ENCODE assay signal across 8 cellular contexts in genomic region chr6:35496036-35496850, GRCh38. TPM values are rescaled to one million over a fixed set of nuclear protein-coding genes. Genes with fewer than 3 reads are reported as not detected.
A peak's percentile ranks its signal among the peaks of the same experiment; 100 is the strongest.
DNase-seq lines count a peak whose midpoint lies in the region; ATAC-seq, FAIRE-seq and TF ChIP-seq lines count a peak whose summit lies in the region.

No MANE protein-coding gene starts in this region.

- H3K4me3 ChIP-seq in DOHH2 (ENCODE audit: low read length) (peak overlapping the region; percentile 59), PC-3 (ENCODE audit: low read length) (peak overlapping the region; percentile 85), endothelial cell of umbilical vein (replicated peaks in 1 of 3; ENCODE audit: insufficient read depth in 1 of 3, low read depth in 1 of 3, low read length in 3 of 3) (peak overlapping the region in 2 of 3 experiments; percentile 30 to 53), muscle layer of duodenum (ENCODE audit: low read depth in 1 of 2, low read length in 2 of 2) (peak overlapping the region; percentile 66 to 73)

- FAIRE-seq in endothelial cell of umbilical vein (lab: Jason Lieb, UNC) = no peak

- H3K27me3 ChIP-seq in DOHH2 (ENCODE audit: control insufficient read depth, low read length) = peaks cover 87% of the 10 kb centered on the region
- no peaks in the 10 kb centered on the region for H3K27me3 ChIP-seq in PC-3 (ENCODE audit: low read length)
- peaks cover 8 to 14% of the 10 kb centered on the region in 2 experiments for H3K27me3 ChIP-seq in endothelial cell of umbilical vein (ENCODE audit: control insufficient read depth in 2 of 2, insufficient read depth in 2 of 2, low read length in 2 of 2)
- H3K27me3 ChIP-seq in muscle layer of duodenum (ENCODE audit: low read depth, low read length) = peaks cover 10% of the 10 kb centered on the region

- CTCF ChIA-PET in PC-3 (lab: Charles Lee) (interaction anchor here (0.6 kb wide), 1 partner anchor 28 kb away, joined by 3 read pairs; no protein-coding TSS in a partner anchor), endothelial cell of umbilical vein (lab: Charles Lee) (interaction anchor here (0.6 to 1.2 kb wide), 4 partner anchors 15 to 457 kb away, joined by 3 to 4 read pairs (median 3); no protein-coding TSS in a partner anchor)

- TF ChIP-seq POLR2A in endothelial cell of umbilical vein (IDR thresholded peaks at IDR 0.05; ENCODE audit: low read depth, low read length) = no peak

- dilution Hi-C loops in endothelial cell of umbilical vein (cut with MboI; ENCODE audit: extremely low pct_ligation_motif_present, low sequenced_read_pairs) = no loop called here

- H3K9me2 ChIP-seq in DOHH2 (replicated peaks; ENCODE audit: control insufficient read depth, low read length) (no peaks in the 10 kb centered on the region), PC-3 (replicated peaks; ENCODE audit: low read length) (no peaks in the 10 kb centered on the region)

- H3K4me1 ChIP-seq in DOHH2 (ENCODE audit: control insufficient read depth, low read length) = peaks cover 19% of the 10 kb centered on the region
- H3K4me1 ChIP-seq in PC-3 (ENCODE audit: insufficient read depth, low read length) = peaks cover 38% of the 10 kb centered on the region
- peaks cover 4% of the 10 kb centered on the region for H3K4me1 ChIP-seq in endothelial cell of umbilical vein (ENCODE audit: control insufficient read depth, extremely low read depth, insufficient read depth, low read length)
- peaks cover 20 to 50% of the 10 kb centered on the region in 2 donors for H3K4me1 ChIP-seq in muscle layer of duodenum (ENCODE audit: control insufficient read depth in 1 of 2, insufficient read depth in 2 of 2, low read length in 2 of 2)

- peak overlapping the region; percentile 78 for H2AFZ ChIP-seq in PC-3 (ENCODE audit: low read length)
- H2AFZ ChIP-seq in endothelial cell of umbilical vein (ENCODE audit: low read depth, low read length) = no peak overlapping the region

- H4K20me1 ChIP-seq in DOHH2 (ENCODE audit: control insufficient read depth, insufficient read depth, low read depth, low read length) (peaks cover 5% of the 10 kb centered on the region; the same call in 1 of the 2 replicates), PC-3 (ENCODE audit: low read length) (no peaks in the 10 kb centered on the region; the same call in 1 of the 2 replicates), endothelial cell of umbilical vein (replicated peaks; ENCODE audit: control insufficient read depth, extremely low read depth, insufficient read depth, low read length) (no peaks in the 10 kb centered on the region)

- no peak for TF ChIP-seq CTCF in DOHH2 (IDR thresholded peaks at IDR 0.05; ENCODE audit: low read depth, low read length, poor library complexity, severe bottlenecking)
- no peak for TF ChIP-seq CTCF in PC-3 (conservative IDR thresholded peaks at IDR 0.05; ENCODE audit: low read depth, low read length)
- no peak for TF ChIP-seq CTCF in endothelial cell of umbilical vein (IDR thresholded peaks at IDR 0.05; ENCODE audit: extremely low read depth in 1 of 2, insufficient read depth in 1 of 2, low read depth in 1 of 2, low read length in 2 of 2)

- peak overlapping the region; percentile 79 for H3K9ac ChIP-seq in PC-3 (ENCODE audit: low read length)
- no peak overlapping the region for H3K9ac ChIP-seq in endothelial cell of umbilical vein (replicated peaks; ENCODE audit: extremely low read depth, insufficient read depth, low read length)

- peak overlapping the region; percentile 67 for H3K4me2 ChIP-seq in DOHH2 (ENCODE audit: low read length)
- H3K4me2 ChIP-seq in PC-3 (ENCODE audit: low read length) = peak overlapping the region; percentile 94
- H3K4me2 ChIP-seq in endothelial cell of umbilical vein (ENCODE audit: insufficient read depth, low read length) = no peak overlapping the region

- no peaks in the 10 kb centered on the region for H3K9me1 ChIP-seq in endothelial cell of umbilical vein (replicated peaks; ENCODE audit: control insufficient read depth, extremely low read depth, insufficient read depth, low read length)

- ATAC-seq in PC-3 = peak; percentile 49
- no peak for ATAC-seq in GM19328 (IDR thresholded peaks at IDR 0.05; ENCODE audit: unreplicated experiment)

- H3K79me2 ChIP-seq in DOHH2 (ENCODE audit: control insufficient read depth, low read length) (no peaks in the 10 kb centered on the region), PC-3 (ENCODE audit: low read length) (peaks cover 41% of the 10 kb centered on the region), endothelial cell of umbilical vein (ENCODE audit: control insufficient read depth, insufficient read depth, low read length) (no peaks in the 10 kb centered on the region)

- H3K36me3 ChIP-seq in DOHH2 (ENCODE audit: control insufficient read depth, low read length) = no peaks in the 10 kb centered on the region
- H3K36me3 ChIP-seq in PC-3 (ENCODE audit: low read depth, low read length) = no peaks in the 10 kb centered on the region
- H3K36me3 ChIP-seq in endothelial cell of umbilical vein (ENCODE audit: control insufficient read depth in 2 of 2, extremely low read depth in 1 of 2, insufficient read depth in 2 of 2, low read length in 2 of 2) = no peaks in the 10 kb centered on the region
- H3K36me3 ChIP-seq in muscle layer of duodenum (ENCODE audit: control insufficient read depth in 1 of 2, insufficient read depth in 2 of 2, low read length in 2 of 2) = no peaks in the 10 kb centered on the region

- intact Hi-C loops in PC-3 (cut with micrococcal nuclease) = no loop called here
- intact Hi-C loops in endothelial cell of umbilical vein (cut with micrococcal nuclease) = no loop called here

- peak; percentile 47 for DNase-seq in PC-3
- no peak for DNase-seq in endothelial cell of umbilical vein (ENCODE audit: low read depth, low spot score)
- no peak for DNase-seq in Kasumi-1 (lab: John Stamatoyannopoulos, UW)
- DNase-seq in occipital lobe (lab: John Stamatoyannopoulos, UW) = no peak
- DNase-seq in stimulated activated CD4-positive, alpha-beta T cell treated with anti-CD3 and anti-CD28 coated beads, Interleukin-2, amount 100 ng/mL, for 24 hours = no peak

- H3K9me3 ChIP-seq in DOHH2 (ENCODE audit: control insufficient read depth, insufficient read depth, low read length) = no peaks in the 10 kb centered on the region
- H3K9me3 ChIP-seq in PC-3 (ENCODE audit: low read length) = no peaks in the 10 kb centered on the region
- no peaks in the 10 kb centered on the region for H3K9me3 ChIP-seq in endothelial cell of umbilical vein (replicated peaks; ENCODE audit: control insufficient read depth, insufficient read depth, low read length)
- H3K9me3 ChIP-seq in muscle layer of duodenum (ENCODE audit: control insufficient read depth in 1 of 2, low read length in 2 of 2) = no peaks in the 10 kb centered on the region

- POLR2A ChIA-PET in PC-3 (lab: Charles Lee; ENCODE audit: unreplicated experiment) (interaction anchor here (0.6 kb wide), 1 partner anchor 26 kb away, joined by 4 read pairs; no protein-coding TSS in a partner anchor), endothelial cell of umbilical vein (lab: Charles Lee) (no interaction called here)

- BruUV-seq in PC-3 (replicated peaks; lab: Mats Ljungman, UMichigan) (no TSS peak), endothelial cell of umbilical vein (replicated peaks; lab: Mats Ljungman, UMichigan) (no TSS peak)

- H3F3A ChIP-seq in DOHH2 (ENCODE audit: control insufficient read depth, insufficient read depth) (no peaks in the 10 kb centered on the region), PC-3 (ENCODE audit: low read length, unreplicated experiment) (no peaks in the 10 kb centered on the region)

- H3K27ac ChIP-seq in DOHH2 (ENCODE audit: low read depth, low read length) (no peak overlapping the region), PC-3 (ENCODE audit: low read length) (no peak overlapping the region), endothelial cell of umbilical vein (ENCODE audit: insufficient read depth, low read depth, low read length) (no peak overlapping the region), muscle layer of duodenum (ENCODE audit: low read length) (peak overlapping the region; percentile 93)

RNA-seq across cellular contexts. Expression of gene TEAD3, which starts 0.6 kb away (rescaled TPM):
- total RNA-seq in PC-3 (2014; rRNA removed) (9.2 and 15.4 TPM in 2 replicates), endothelial cell of umbilical vein (1.1 and 2.0 TPM in 2 replicates), occipital lobe (0.16 TPM)
- polyA plus RNA-seq in endothelial cell of umbilical vein = 1.6 and 1.7 TPM in 2 replicates
- 1.4 and 1.6 TPM in 2 replicates for polyA plus RNA-seq in endothelial cell of umbilical vein (2011; cell fraction: cytosol; rRNA removed)
- 2.2 and 3.7 TPM in 2 replicates for polyA plus RNA-seq in endothelial cell of umbilical vein (2011; cell fraction: nucleus; rRNA removed)
- polyA plus RNA-seq in endothelial cell of umbilical vein (2012) = 1.2 and 2.3 TPM in 2 replicates
- polyA minus RNA-seq in endothelial cell of umbilical vein = 0.70 and 2.0 TPM in 2 replicates
- polyA minus RNA-seq in endothelial cell of umbilical vein (2011; cell fraction: cytosol; rRNA and poly(A)+ RNA removed) = 4.2 TPM
- polyA minus RNA-seq in endothelial cell of umbilical vein (2011; cell fraction: nucleus; rRNA and poly(A)+ RNA removed) = 0.48 TPM in 2 replicates

RNA-seq across cellular contexts. Expression of gene TULP1, which starts 16.5 kb away (rescaled TPM):
- not detected in 2 replicates for total RNA-seq in PC-3 (2014; rRNA removed)
- not detected in 2 replicates for total RNA-seq in endothelial cell of umbilical vein
- not detected in 2 replicates for polyA plus RNA-seq in endothelial cell of umbilical vein
- not detected in 2 replicates for polyA plus RNA-seq in endothelial cell of umbilical vein (2011; cell fraction: cytosol; rRNA removed)
- polyA plus RNA-seq in endothelial cell of umbilical vein (2011; cell fraction: nucleus; rRNA removed) = not detected in 2 replicates
- not detected in 2 replicates for polyA plus RNA-seq in endothelial cell of umbilical vein (2012)
- polyA minus RNA-seq in endothelial cell of umbilical vein = not detected in 2 replicates
- not detected for polyA minus RNA-seq in endothelial cell of umbilical vein (2011; cell fraction: cytosol; rRNA and poly(A)+ RNA removed)
- not detected in 2 replicates for polyA minus RNA-seq in endothelial cell of umbilical vein (2011; cell fraction: nucleus; rRNA and poly(A)+ RNA removed)
- 0.47 TPM for total RNA-seq in occipital lobe

RNA-seq across cellular contexts. Expression of gene RPL10A, which starts 28.0 kb away (rescaled TPM):
- total RNA-seq in PC-3 (2014; rRNA removed) (1,114 and 1,509 TPM in 2 replicates), endothelial cell of umbilical vein (1,327 and 1,339 TPM in 2 replicates), occipital lobe (1,537 TPM)
- polyA plus RNA-seq in endothelial cell of umbilical vein = 1,956 and 2,053 TPM in 2 replicates
- polyA plus RNA-seq in endothelial cell of umbilical vein (2011; cell fraction: cytosol; rRNA removed) = 2,740 and 3,664 TPM in 2 replicates
- polyA plus RNA-seq in endothelial cell of umbilical vein (2011; cell fraction: nucleus; rRNA removed) = 979 and 1,138 TPM in 2 replicates
- polyA plus RNA-seq in endothelial cell of umbilical vein (2012) = 2,181 and 2,192 TPM in 2 replicates
- polyA minus RNA-seq in endothelial cell of umbilical vein = 780 and 808 TPM in 2 replicates
- polyA minus RNA-seq in endothelial cell of umbilical vein (2011; cell fraction: cytosol; rRNA and poly(A)+ RNA removed) = 702 TPM
- polyA minus RNA-seq in endothelial cell of umbilical vein (2011; cell fraction: nucleus; rRNA and poly(A)+ RNA removed) = 141 and 181 TPM in 2 replicates

RNA-seq across cellular contexts. Expression of gene FANCE, which starts 44.1 kb away (rescaled TPM):
- total RNA-seq in PC-3 (2014; rRNA removed) = 13.8 and 18.6 TPM in 2 replicates
- total RNA-seq in endothelial cell of umbilical vein = 11.0 and 12.7 TPM in 2 replicates
- polyA plus RNA-seq in endothelial cell of umbilical vein = 9.1 and 9.5 TPM in 2 replicates
- 10.2 and 11.4 TPM in 2 replicates for polyA plus RNA-seq in endothelial cell of umbilical vein (2011; cell fraction: cytosol; rRNA removed)
- polyA plus RNA-seq in endothelial cell of umbilical vein (2011; cell fraction: nucleus; rRNA removed) = 7.8 and 8.5 TPM in 2 replicates
- 4.8 and 5.8 TPM in 2 replicates for polyA plus RNA-seq in endothelial cell of umbilical vein (2012)
- polyA minus RNA-seq in endothelial cell of umbilical vein = 7.3 and 9.4 TPM in 2 replicates
- polyA minus RNA-seq in endothelial cell of umbilical vein (2011; cell fraction: cytosol; rRNA and poly(A)+ RNA removed) = 13.1 TPM
- 2.0 and 2.8 TPM in 2 replicates for polyA minus RNA-seq in endothelial cell of umbilical vein (2011; cell fraction: nucleus; rRNA and poly(A)+ RNA removed)
- 9.5 TPM for total RNA-seq in occipital lobe
